In the genomic region with DNA sequence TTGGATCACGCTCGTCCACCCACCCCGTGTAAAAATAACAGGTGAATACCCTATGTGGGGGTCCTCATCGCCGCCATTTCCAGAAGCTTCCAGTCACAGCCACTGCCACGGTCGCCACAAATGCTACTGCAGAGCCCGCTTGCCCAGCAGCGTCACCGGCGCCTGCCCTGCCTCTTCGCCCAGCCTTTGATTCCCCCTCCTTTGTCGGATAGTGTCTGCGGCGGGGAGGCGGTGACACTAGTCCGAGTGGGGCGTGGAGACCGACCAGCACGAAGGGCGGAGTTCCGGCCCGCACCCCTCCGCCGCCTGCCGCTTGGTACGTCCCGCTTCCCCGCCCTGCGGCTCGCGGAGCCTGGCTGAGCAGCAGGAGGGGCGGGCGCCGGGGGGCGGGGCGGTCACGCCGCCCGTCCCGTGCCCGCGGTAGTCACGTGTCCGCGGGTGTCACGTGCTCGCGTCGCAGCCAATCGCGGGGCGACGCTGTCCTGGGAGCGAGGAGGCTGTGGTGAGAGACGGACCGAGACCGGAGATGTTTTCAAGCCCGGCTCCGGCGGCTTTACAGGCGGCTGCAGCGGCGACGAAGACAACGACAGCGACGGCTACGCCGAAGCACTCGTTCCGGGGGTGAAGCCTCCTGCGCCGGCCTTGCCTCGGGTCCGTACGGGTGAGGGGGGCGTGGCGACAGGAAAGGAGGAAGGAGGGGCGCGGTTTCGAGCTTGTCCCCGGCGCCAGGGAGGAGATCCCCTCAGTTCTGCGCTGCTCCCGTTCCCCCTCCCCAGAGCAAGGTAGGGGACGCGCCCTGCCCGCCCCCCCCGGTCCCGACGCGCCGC, we compare ENCODE assay signal across 1 cellular context.
TF ChIP-seq lines count a peak whose summit lies in the region.

Gene ANKRD12 (plus strand): TSS at position 467 of the 827 bp plus-strand sequence. CDS start 45,652 bp downstream, outside the sequence.

TF ChIP-seq in WTC11, 78 proteins besides CTCF, POLR2A, EP300 and RAD21 (continued from another document):
- TF ChIP-seq EMX1 (CRISPR knock-in tag; IDR thresholded peaks at IDR 0.05) (0 out of 2 replicates have a peak, but pooled peaks have one; percentile 12), TEAD1 (CRISPR knock-in tag; IDR thresholded peaks at IDR 0.05) (0 out of 2 replicates have a peak, but pooled peaks have one; percentile 13), GABPB1 (CRISPR knock-in tag; IDR thresholded peaks at IDR 0.05) (peak; percentile 37), PREB (CRISPR knock-in tag; IDR thresholded peaks at IDR 0.05; ENCODE audit: borderline replicate concordance) (0 out of 2 replicates have a peak, but pooled peaks have one; percentile 30), SP1 (CRISPR knock-in tag; conservative IDR thresholded peaks at IDR 0.05) (peak; percentile 58)
- TF ChIP-seq, protein P1, sequence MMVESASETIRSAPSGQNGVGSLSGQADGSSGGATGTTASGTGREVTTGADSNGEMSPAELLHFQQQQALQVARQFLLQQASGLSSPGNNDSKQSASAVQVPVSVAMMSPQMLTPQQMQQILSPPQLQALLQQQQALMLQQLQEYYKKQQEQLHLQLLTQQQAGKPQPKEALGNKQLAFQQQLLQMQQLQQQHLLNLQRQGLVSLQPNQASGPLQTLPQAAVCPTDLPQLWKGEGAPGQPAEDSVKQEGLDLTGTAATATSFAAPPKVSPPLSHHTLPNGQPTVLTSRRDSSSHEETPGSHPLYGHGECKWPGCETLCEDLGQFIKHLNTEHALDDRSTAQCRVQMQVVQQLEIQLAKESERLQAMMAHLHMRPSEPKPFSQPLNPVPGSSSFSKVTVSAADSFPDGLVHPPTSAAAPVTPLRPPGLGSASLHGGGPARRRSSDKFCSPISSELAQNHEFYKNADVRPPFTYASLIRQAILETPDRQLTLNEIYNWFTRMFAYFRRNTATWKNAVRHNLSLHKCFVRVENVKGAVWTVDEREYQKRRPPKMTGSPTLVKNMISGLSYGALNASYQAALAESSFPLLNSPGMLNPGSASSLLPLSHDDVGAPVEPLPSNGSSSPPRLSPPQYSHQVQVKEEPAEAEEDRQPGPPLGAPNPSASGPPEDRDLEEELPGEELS (CRISPR knock-in tag; IDR thresholded peaks at IDR 0.05), result peak; percentile 32; the same call in 1 of the 2 replicates
- TF ChIP-seq, protein P2, sequence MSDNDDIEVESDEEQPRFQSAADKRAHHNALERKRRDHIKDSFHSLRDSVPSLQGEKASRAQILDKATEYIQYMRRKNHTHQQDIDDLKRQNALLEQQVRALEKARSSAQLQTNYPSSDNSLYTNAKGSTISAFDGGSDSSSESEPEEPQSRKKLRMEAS (CRISPR knock-in tag; IDR thresholded peaks at IDR 0.05), result peak; percentile 70
